Comparison of ENCODE assay signal across 8 cellular contexts in genomic region chr19:7920520-7921301, GRCh38. TPM values are rescaled to one million over a fixed set of nuclear protein-coding genes. Genes with fewer than 3 reads are reported as not detected.
DNase-seq lines count a peak whose midpoint lies in the region; ATAC-seq and TF ChIP-seq lines count a peak whose summit lies in the region.

No MANE protein-coding gene starts in this region.

- H3K27me3 ChIP-seq in right cardiac atrium (ENCODE audit: control insufficient read depth, insufficient read depth) = no peaks in the 10 kb centered on the region
- H3K27me3 ChIP-seq in uterus = peaks cover 4 to 7% of the 10 kb centered on the region in 2 donors

- ATAC-seq in HG02840 (IDR thresholded peaks at IDR 0.05; ENCODE audit: low FRiP score, unreplicated experiment) (peak; percentile 42), T-helper 17 cell (peak; percentile 76), right cardiac atrium (peak; percentile 88)

- WGBS in right cardiac atrium = 2% methylated on average over 62 of the region's 62 CpGs

- peak overlapping the region; percentile 71 for H3K27ac Mint-ChIP-seq in T-helper 17 cell

- peaks cover 2% of the 10 kb centered on the region for H3K36me3 Mint-ChIP-seq in T-helper 17 cell (ENCODE audit: low read depth)

- peak overlapping the region; percentile 95 for H3K4me3 Mint-ChIP-seq in T-helper 17 cell

- H3K27ac ChIP-seq in angular gyrus (ENCODE audit: low read depth, low read length) = peak overlapping the region; percentile 86
- peak overlapping the region; percentile 89 for H3K27ac ChIP-seq in right cardiac atrium (ENCODE audit: low read length)
- peak overlapping the region; percentile 92 to 99 for H3K27ac ChIP-seq in uterus

- peak; percentile 64 to 77 for TF ChIP-seq POLR2A in uterus (IDR thresholded peaks at IDR 0.05)

- H3K4me3 ChIP-seq in GM12875 (ENCODE audit: low read depth, low read length) = peak overlapping the region; percentile 81
- H3K4me3 ChIP-seq in right cardiac atrium (ENCODE audit: low read length) = peak overlapping the region; percentile 89
- H3K4me3 ChIP-seq in uterus = peak overlapping the region; percentile 66 to 70

- H3K4me1 Mint-ChIP-seq in T-helper 17 cell = peaks cover 24% of the 10 kb centered on the region

- TF ChIP-seq CTCF in GM12875 (IDR thresholded peaks at IDR 0.05; ENCODE audit: borderline replicate concordance, insufficient read depth, low read depth, low read length) = no peak
- no peak for TF ChIP-seq CTCF in uterus (IDR thresholded peaks at IDR 0.05)

- peaks cover 5% of the 10 kb centered on the region for H3K27me3 Mint-ChIP-seq in T-helper 17 cell

- no peaks in the 10 kb centered on the region for H3K9me3 ChIP-seq in T-helper 17 cell (ENCODE audit: control insufficient read depth, low read length, poor library complexity, severe bottlenecking)
- H3K9me3 ChIP-seq in right cardiac atrium (ENCODE audit: control insufficient read depth, low read length) = no peaks in the 10 kb centered on the region
- H3K9me3 ChIP-seq in uterus = no peaks in the 10 kb centered on the region

- DNase-seq in NCI-H1694 (lab: John Stamatoyannopoulos, UW) = peak; percentile 96
- DNase-seq in T-helper 17 cell = peak; percentile 97 to 100 (median 100)
- DNase-seq in right cardiac atrium = peak; percentile 100
- DNase-seq in putamen (ENCODE audit: low spot score) = peak; percentile 97
- peak; percentile 99 to 100 for DNase-seq in uterus

- intact Hi-C loops in right cardiac atrium (cut with DNase I) = no loop called here
- intact Hi-C loops in uterus (cut with DNase I; ENCODE audit: low total_unique reads) = no loop called here

- peaks cover 2% of the 10 kb centered on the region for H3K4me1 ChIP-seq in right cardiac atrium (ENCODE audit: control insufficient read depth, insufficient read depth, low read length)
- peaks cover 19 to 44% of the 10 kb centered on the region in 2 donors for H3K4me1 ChIP-seq in uterus

- no peaks in the 10 kb centered on the region for H3K36me3 ChIP-seq in uterus

RNA-seq across cellular contexts. Expression of gene SNAPC2, which starts 0.6 kb away (rescaled TPM):
- total RNA-seq in T-helper 17 cell = 10 to 100 TPM; 12.6 to 16.0 TPM
- 10 to 100 TPM in 3 of 4 donors, 1 to 10 TPM in 1; 9.6 to 14.4 (median 11.0) TPM for total RNA-seq in right cardiac atrium
- polyA plus RNA-seq in right cardiac atrium = 12.2 TPM
- 10 to 100 TPM; 11.8 to 66.8 (median 19.0) TPM for total RNA-seq in uterus

RNA-seq across cellular contexts. Expression of gene CTXN1, which starts 5.2 kb away (rescaled TPM):
- total RNA-seq in T-helper 17 cell (not detected), right cardiac atrium (under 1 TPM in 2 of 4 donors, not detected in 2; 0.24 to 0.34 TPM), uterus (10 to 100 TPM in 2 of 4 donors, 1 to 10 TPM in 1, not detected in 1; 7.2 to 47.1 (median 14.9) TPM)
- polyA plus RNA-seq in right cardiac atrium = 0.16 TPM

RNA-seq across cellular contexts. Expression of gene TGFBR3L, which starts 6.1 kb away (rescaled TPM):
- total RNA-seq in T-helper 17 cell = 1 to 10 TPM; 1.4 to 1.7 TPM
- 10 to 100 TPM in 3 of 4 donors, 1 to 10 TPM in 1; 8.0 to 17.6 (median 14.5) TPM for total RNA-seq in right cardiac atrium
- 2.4 TPM for polyA plus RNA-seq in right cardiac atrium
- 1 to 10 TPM in 1 of 4 donors, not detected in 3; 5.2 TPM for total RNA-seq in uterus

RNA-seq across cellular contexts. Expression of gene MAP2K7, which starts 17.0 kb away (rescaled TPM):
- total RNA-seq in T-helper 17 cell (100 to 1,000 TPM; 104 to 107 TPM), right cardiac atrium (10 to 100 TPM; 23.2 to 32.6 (median 28.5) TPM), uterus (10 to 100 TPM in 2 of 4 donors, 1 to 10 TPM in 1, under 1 TPM in 1; 0.59 to 40.2 (median 9.4) TPM)
- 26.9 TPM for polyA plus RNA-seq in right cardiac atrium

RNA-seq across cellular contexts. Expression of gene TIMM44, which starts 22.8 kb away (rescaled TPM):
- 10 to 100 TPM; 89.5 to 93.1 TPM for total RNA-seq in T-helper 17 cell
- 10 to 100 TPM; 51.1 to 88.9 (median 64.0) TPM for total RNA-seq in right cardiac atrium
- 64.6 TPM for polyA plus RNA-seq in right cardiac atrium
- total RNA-seq in uterus = 100 to 1,000 TPM in 1 of 4 donors, 10 to 100 TPM in 3; 41.1 to 117 (median 62.9) TPM

Comparison
In these comparisons a context has a peak if more than half of its experiments do, and no peak if none do; other contexts are left out.
1. Peak in every context shown above with its lines: DNase-seq, ATAC-seq, H3K4me3 ChIP-seq and H3K27ac ChIP-seq.